Comparison of ENCODE assay signal across 1 cellular context in the genomic region with DNA sequence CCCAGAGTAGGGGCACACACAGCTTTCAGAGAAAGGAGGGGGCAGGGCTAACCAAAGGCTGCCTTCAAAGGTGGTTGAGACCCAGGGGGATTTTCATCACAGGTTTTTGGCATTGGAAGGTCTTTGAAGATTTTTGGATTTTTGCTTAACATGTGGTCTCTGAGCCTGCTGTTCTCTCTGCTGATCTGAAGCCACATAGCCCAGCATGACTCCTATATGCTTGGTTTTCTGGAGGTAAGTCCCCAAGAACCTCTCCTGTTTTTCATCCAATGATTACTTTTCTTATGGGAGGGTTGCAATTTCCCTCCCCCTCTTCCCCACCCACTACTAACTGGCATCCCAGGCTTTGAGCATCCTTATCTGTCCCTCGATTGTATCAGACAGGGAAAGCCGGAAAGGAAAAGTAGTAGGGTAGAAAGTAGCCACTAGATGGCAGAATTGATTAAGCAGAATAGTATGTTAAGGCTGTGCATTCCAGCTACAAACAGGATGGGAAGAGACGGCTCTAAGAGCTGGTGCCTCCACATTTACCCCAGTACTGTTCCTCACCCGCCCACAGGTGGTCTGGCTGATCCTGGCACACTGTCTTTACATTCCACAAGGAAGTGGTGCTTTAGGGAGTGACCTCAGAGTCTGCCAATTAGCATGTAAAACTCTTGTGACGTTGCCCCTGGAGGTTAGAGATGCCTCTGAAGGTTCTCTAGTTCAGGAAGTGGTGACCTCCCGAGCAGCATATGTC.
TF ChIP-seq lines count a peak whose summit lies in the region.

No MANE protein-coding gene starts in this region.

TF ChIP-seq in Ishikawa, 13 proteins besides CTCF, POLR2A, EP300 and RAD21 (continued from another document):
- no peak for TF ChIP-seq USF1 (IDR thresholded peaks at IDR 0.05)
